23 cellular contexts compared by ENCODE assay signal in the genomic region with DNA sequence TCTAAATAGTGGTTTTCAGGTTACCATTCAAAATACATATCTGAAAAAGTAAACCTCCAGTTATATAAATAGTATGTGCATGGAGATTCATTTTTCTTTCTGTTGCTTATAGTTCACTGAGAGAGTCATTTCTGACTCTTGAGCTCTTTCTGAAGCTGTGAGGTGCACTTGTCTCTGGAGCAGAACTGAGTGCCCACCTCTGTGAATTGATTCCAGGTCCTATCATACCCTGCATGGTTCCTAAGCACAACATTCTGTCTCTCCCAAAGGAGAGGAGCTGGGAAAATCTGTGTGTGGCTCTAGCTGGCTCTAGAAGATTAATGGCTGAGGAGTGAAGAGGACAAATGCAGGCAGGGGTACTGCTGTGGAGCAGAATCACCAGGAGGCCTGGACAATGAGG.
"Had no signal": no experiment of that assay in that cellular context is flagged by ENCODE, and none has a peak within 500 bp of the region (broad histone marks: within the 10 kb centered on the region; RNA-seq: fewer than 3 reads in every experiment).

No MANE protein-coding gene starts in this region.

- ATAC-seq: foreskin keratinocyte; heart right ventricle; lower lobe of right lung; natural killer cell; psoas muscle; stimulated activated effector memory CD8-positive, alpha-beta T cell treated with anti-CD3 and anti-CD28 coated beads, Interleukin-12 subunit alpha, Interleukin-12 subunit beta, amount 100 ng/mL, for 72 hours had no signal

- DNase-seq: activated CD4-positive, alpha-beta T cell treated with anti-CD3 and anti-CD28 coated beads for 4 hours; activated CD4-positive, alpha-beta T cell treated with anti-CD3 and anti-CD28 coated beads, Interleukin-2, amount 50 U/mL, for 4 hours; activated CD8-positive, alpha-beta memory T cell treated with anti-CD3 and anti-CD28 coated beads for 24 hours; activated effector memory CD4-positive, alpha-beta T cell treated with Interleukin-2 at 50 U/mL for 16 hours; activated naive CD4-positive, alpha-beta T cell treated with Interleukin-2 at 50 U/mL for 16 hours; anterior cingulate cortex; foreskin keratinocyte; heart right ventricle; lower lobe of right lung; mesenchymal stem cell; natural killer cell; occipital lobe; psoas muscle; sigmoid colon; small intestine; stimulated activated CD4-positive, alpha-beta T cell treated with anti-CD3 and anti-CD28 coated beads, Interleukin-4, amount 100 ng/mL, for 24 hours; uterus had no signal

- H3K9me3 ChIP-seq: lower lobe of right lung, sigmoid colon, thoracic aorta, uterus had no signal

- H3K4me1 ChIP-seq: heart right ventricle, lower lobe of right lung, neural progenitor cell, parathyroid adenoma, psoas muscle, sigmoid colon, uterus had no signal

- H3K27me3 ChIP-seq: esophagus muscularis mucosa, foreskin keratinocyte, heart right ventricle, neural progenitor cell, sigmoid colon, uterus had no signal

- H3K27ac ChIP-seq: esophagus muscularis mucosa, foreskin keratinocyte, heart right ventricle, lower lobe of right lung, neural progenitor cell, parathyroid adenoma, psoas muscle, sigmoid colon, thoracic aorta, uterus, VCaP had no signal

- H3K4me3 ChIP-seq: esophagus muscularis mucosa, heart right ventricle, lower lobe of right lung, neural progenitor cell, psoas muscle, sigmoid colon, thoracic aorta, uterus had no signal

- H3K36me3 ChIP-seq: esophagus muscularis mucosa, heart right ventricle, lower lobe of right lung, neural progenitor cell, sigmoid colon, thoracic aorta, uterus had no signal
